In genomic region chr22:37045958-37046357, GRCh38 we compare ENCODE assay signal across 9 cellular contexts.
A peak's percentile ranks its signal among the peaks of the same experiment; 100 is the strongest.
DNase-seq lines count a peak whose midpoint lies in the region; ATAC-seq and TF ChIP-seq lines count a peak whose summit lies in the region.
"Had no signal": no experiment of that assay in that cellular context is flagged by ENCODE, and none has a peak within 500 bp of the region (broad histone marks: within the 10 kb centered on the region; RNA-seq: fewer than 3 reads in every experiment).

No MANE protein-coding gene starts in this region.

- ATAC-seq in GM18858 (IDR thresholded peaks at IDR 0.05; ENCODE audit: unreplicated experiment): no peak
- no peak for ATAC-seq in GM19463 (IDR thresholded peaks at IDR 0.05; ENCODE audit: unreplicated experiment)
- ATAC-seq in GM21390 (IDR thresholded peaks at IDR 0.05; ENCODE audit: unreplicated experiment): no peak

- DNase-seq in AML-193 (lab: John Stamatoyannopoulos, UW) (peak; percentile 11 to 19), GM20000 (ENCODE audit: low spot score) (no peak), iPS-NIHi11 (ENCODE audit: low spot score) (peak; percentile 66), NCI-H1105 treated with DMSO at 0.1 percent for 48 hours (lab: John Stamatoyannopoulos, UW) (no peak)
- DNase-seq: activated naive CD4-positive, alpha-beta T cell treated with Interleukin-2 at 50 U/mL for 16 hours had no signal

- peak; percentile 19 for TF ChIP-seq CTCF in GM20000 (IDR thresholded peaks at IDR 0.05; ENCODE audit: extremely low read depth, missing control alignments)
- TF ChIP-seq CTCF in VCaP (conservative IDR thresholded peaks at IDR 0.05): peak; percentile 37

- H3K27ac ChIP-seq in VCaP: no peak overlapping the region

Comparison
In these comparisons a context has a peak if more than half of its experiments do, and no peak if none do; other contexts are left out.
1. DNase-seq: peak in AML-193 (2 of 2) and iPS-NIHi11 (single experiment); none in GM20000 (single experiment) and NCI-H1105 treated with DMSO at 0.1 percent for 48 hours (single experiment).